17 cellular contexts compared by ENCODE assay signal in genomic region chr16:7057458-7057857, GRCh38.
DNase-seq lines count a peak whose midpoint lies in the region; ATAC-seq and TF ChIP-seq lines count a peak whose summit lies in the region.
"Had no signal": no experiment of that assay in that cellular context is flagged by ENCODE, and none has a peak within 500 bp of the region (broad histone marks: within the 10 kb centered on the region; RNA-seq: fewer than 3 reads in every experiment).

No MANE protein-coding gene starts in this region.

- no peak overlapping the region for H2AK5ac ChIP-seq in mesendoderm (ENCODE audit: low read length)

- H3K36me3 ChIP-seq in endodermal cell (ENCODE audit: control insufficient read depth, insufficient read depth, low read length) (no peaks in the 10 kb centered on the region), mesendoderm (ENCODE audit: control insufficient read depth, insufficient read depth, low read length) (no peaks in the 10 kb centered on the region), SJCRH30 (no peaks in the 10 kb centered on the region)
- H3K36me3 ChIP-seq: BLaER1, HAP-1 had no signal

- H3K4me1 Mint-ChIP-seq in endodermal cell, result peaks cover 39% of the 10 kb centered on the region
- H3K4me1 Mint-ChIP-seq in activated CD4-positive, alpha-beta T cell treated with anti-CD3 and anti-CD28 coated beads, Interleukin-2, amount 10 ng/mL, durations not matched to agents 7 days and 5 days, result no peaks in the 10 kb centered on the region
- H3K4me1 Mint-ChIP-seq: B cell; CD4-positive, CD25-positive, alpha-beta regulatory T cell had no signal

- H3K27me3 Mint-ChIP-seq in endodermal cell (ENCODE audit: insufficient read depth), result peaks cover 36% of the 10 kb centered on the region
- no peaks in the 10 kb centered on the region for H3K27me3 Mint-ChIP-seq in activated CD4-positive, alpha-beta T cell treated with anti-CD3 and anti-CD28 coated beads, Interleukin-2, amount 10 ng/mL, durations not matched to agents 7 days and 5 days
- H3K27me3 Mint-ChIP-seq: B cell; CD4-positive, CD25-positive, alpha-beta regulatory T cell had no signal

- H3K9me3 ChIP-seq in endodermal cell (ENCODE audit: control insufficient read depth, low read length), result no peaks in the 10 kb centered on the region
- no peaks in the 10 kb centered on the region for H3K9me3 ChIP-seq in SJCRH30 (replicated peaks)
- H3K9me3 ChIP-seq: BLaER1, HAP-1 had no signal

- peak overlapping the region; percentile 38 for H3K27ac Mint-ChIP-seq in endodermal cell
- H3K27ac Mint-ChIP-seq in activated CD4-positive, alpha-beta T cell treated with anti-CD3 and anti-CD28 coated beads, Interleukin-2, amount 10 ng/mL, durations not matched to agents 7 days and 5 days, result no peak overlapping the region
- H3K27ac Mint-ChIP-seq: B cell; CD8-positive, alpha-beta T cell; HFFc6 had no signal

- H3K9ac ChIP-seq in endodermal cell (ENCODE audit: extremely low read depth, low read length, poor library complexity, severe bottlenecking) (peak overlapping the region; percentile 7), mesendoderm (ENCODE audit: low read length) (no peak overlapping the region)
- H3K9ac ChIP-seq: BLaER1 had no signal

- peaks cover 13% of the 10 kb centered on the region for H3K4me1 ChIP-seq in endodermal cell (ENCODE audit: control insufficient read depth, insufficient read depth, low read length)
- H3K4me1 ChIP-seq in mesendoderm (ENCODE audit: control insufficient read depth, low read depth, low read length), result peaks cover 2% of the 10 kb centered on the region
- no peaks in the 10 kb centered on the region for H3K4me1 ChIP-seq in SJCRH30
- H3K4me1 ChIP-seq: BLaER1, HAP-1 had no signal

- TF ChIP-seq CTCF in endodermal cell (conservative IDR thresholded peaks at IDR 0.05), result no peak

- H3K79me2 ChIP-seq in mesendoderm (ENCODE audit: control insufficient read depth, insufficient read depth, low read length), result no peaks in the 10 kb centered on the region

- no peak overlapping the region for H3K23ac ChIP-seq in mesendoderm (ENCODE audit: low read length)

- ATAC-seq in HG03457 (IDR thresholded peaks at IDR 0.05; ENCODE audit: unreplicated experiment), result no peak
- ATAC-seq: CD8-positive, alpha-beta T cell had no signal

- WGBS in endodermal cell (ENCODE audit: insufficient coverage in 1 of 2, insufficient read length in 1 of 2), 2 experiments, result 86 to 91% methylated on average over 3 to 5 of the region's 5 CpGs
- WGBS in mesendoderm (ENCODE audit: extremely low coverage, insufficient coverage, low lambda C conversion rate), result no CpG with 5 or more reads among the region's 5 CpGs

- CTCF ChIA-PET in activated CD4-positive, alpha-beta T cell treated with anti-CD3 and anti-CD28 coated beads, Interleukin-2, amount 10 ng/mL, durations not matched to agents 7 days and 5 days (lab: Charles Lee), result no interaction called here

- H3K56ac ChIP-seq in mesendoderm (ENCODE audit: low read length), result no peak overlapping the region

- H3K4me3 ChIP-seq in endodermal cell (ENCODE audit: low read length), result no peak overlapping the region
- H3K4me3 ChIP-seq in mesendoderm (ENCODE audit: low read length), result no peak overlapping the region
- no peak overlapping the region for H3K4me3 ChIP-seq in SJCRH30
- H3K4me3 ChIP-seq: BLaER1, HAP-1 had no signal

- peak overlapping the region; percentile 10 for H3K4me3 Mint-ChIP-seq in endodermal cell
- H3K4me3 Mint-ChIP-seq in activated CD4-positive, alpha-beta T cell treated with anti-CD3 and anti-CD28 coated beads, Interleukin-2, amount 10 ng/mL, durations not matched to agents 7 days and 5 days, result no peak overlapping the region
- H3K4me3 Mint-ChIP-seq: B cell; CD4-positive, CD25-positive, alpha-beta regulatory T cell; CD8-positive, alpha-beta T cell; HFFc6 had no signal

- no peak overlapping the region for H3K4ac ChIP-seq in mesendoderm (ENCODE audit: low read depth, low read length)

- H4K5ac ChIP-seq in mesendoderm (ENCODE audit: low read length), result no peak overlapping the region

- no peaks in the 10 kb centered on the region for H3K36me3 Mint-ChIP-seq in endodermal cell (ENCODE audit: low read depth)
- no peaks in the 10 kb centered on the region for H3K36me3 Mint-ChIP-seq in activated CD4-positive, alpha-beta T cell treated with anti-CD3 and anti-CD28 coated beads, Interleukin-2, amount 10 ng/mL, durations not matched to agents 7 days and 5 days (ENCODE audit: low read depth)
- H3K36me3 Mint-ChIP-seq: CD4-positive, CD25-positive, alpha-beta regulatory T cell; CD8-positive, alpha-beta T cell had no signal

- H3K4me2 ChIP-seq in mesendoderm (ENCODE audit: low read length), result no peak overlapping the region
- H3K4me2 ChIP-seq: BLaER1 had no signal

- no peak overlapping the region for H2BK5ac ChIP-seq in mesendoderm (ENCODE audit: low read length)

- POLR2A ChIA-PET in activated CD4-positive, alpha-beta T cell treated with anti-CD3 and anti-CD28 coated beads, Interleukin-2, amount 10 ng/mL, durations not matched to agents 7 days and 5 days (lab: Charles Lee), result no interaction called here

- no peak overlapping the region for H2BK120ac ChIP-seq in mesendoderm (ENCODE audit: low read depth, low read length)

- H3K79me1 ChIP-seq in mesendoderm (ENCODE audit: low read length), result no peaks in the 10 kb centered on the region

- H4K8ac ChIP-seq in mesendoderm (ENCODE audit: low read depth, low read length), result no peak overlapping the region

- no peak overlapping the region for H2BK15ac ChIP-seq in mesendoderm (replicated peaks; ENCODE audit: low read depth)

- H3K27ac ChIP-seq in endodermal cell (ENCODE audit: low read depth, low read length) (no peak overlapping the region), mesendoderm (ENCODE audit: low read depth, low read length) (no peak overlapping the region), SJCRH30 (no peak overlapping the region)
- H3K27ac ChIP-seq: BLaER1, C4-2B had no signal

- no peak overlapping the region for H3K18ac ChIP-seq in mesendoderm (ENCODE audit: low read length)

- no peaks in the 10 kb centered on the region for H3K27me3 ChIP-seq in endodermal cell (ENCODE audit: control insufficient read depth, insufficient read depth, low read length, poor library complexity, severe bottlenecking)
- no peaks in the 10 kb centered on the region for H3K27me3 ChIP-seq in mesendoderm (ENCODE audit: insufficient read depth, low read length, poor library complexity)
- no peaks in the 10 kb centered on the region for H3K27me3 ChIP-seq in SJCRH30
- H3K27me3 ChIP-seq: BLaER1 had no signal

- peak; percentile 39 for DNase-seq in ELF-1 (ENCODE audit: low read depth, low spot score)
- peak; percentile 44 for DNase-seq in endodermal cell
- peak; percentile 27 for DNase-seq in mesendoderm
- DNase-seq in activated CD4-positive, alpha-beta T cell treated with anti-CD3 and anti-CD28 coated beads, Interleukin-2, amount 10 ng/mL, durations not matched to agents 7 days and 5 days, result no peak
- DNase-seq in mesenteric fat pad (ENCODE audit: low spot score), result no peak
- no peak for DNase-seq in SJCRH30
- DNase-seq: CD4-positive, CD25-positive, alpha-beta regulatory T cell; CD8-positive, alpha-beta T cell; DMS 273 treated with DMSO at 0.1 percent for 48 hours; DMS79; GOT3; HFFc6 had no signal

- no peaks in the 10 kb centered on the region for H3K9me3 Mint-ChIP-seq in endodermal cell
- H3K9me3 Mint-ChIP-seq in activated CD4-positive, alpha-beta T cell treated with anti-CD3 and anti-CD28 coated beads, Interleukin-2, amount 10 ng/mL, durations not matched to agents 7 days and 5 days, result peaks cover 25% of the 10 kb centered on the region

Comparison
In these comparisons a context has a peak if more than half of its experiments do, and no peak if none do; other contexts are left out.
1. DNase-seq: peak in ELF-1 (single experiment), endodermal cell (single experiment) and mesendoderm (single experiment); none in activated CD4-positive, alpha-beta T cell treated with anti-CD3 and anti-CD28 coated beads, Interleukin-2, amount 10 ng/mL, durations not matched to agents 7 days and 5 days (single experiment), mesenteric fat pad (single experiment) and SJCRH30 (0 of 2).